9 cellular contexts compared by ENCODE assay signal in genomic region chr5:66864240-66864884, GRCh38.
DNase-seq lines count a peak whose midpoint lies in the region; ATAC-seq and TF ChIP-seq lines count a peak whose summit lies in the region.
"Had no signal": no experiment of that assay in that cellular context is flagged by ENCODE, and none has a peak within 500 bp of the region (broad histone marks: within the 10 kb centered on the region; RNA-seq: fewer than 3 reads in every experiment).

No MANE protein-coding gene starts in this region.

- peak; percentile 7 for DNase-seq in NCI-H82 (lab: John Stamatoyannopoulos, UW)
- DNase-seq in NCI-H82 treated with DMSO at 0.1 percent for 48 hours (lab: John Stamatoyannopoulos, UW; ENCODE audit: unreplicated experiment): no peak
- DNase-seq in MM.1S: peak; percentile 33
- DNase-seq in mammary epithelial cell: peak; percentile 65
- DNase-seq in myocyte (ENCODE audit: low read depth): peak; percentile 45
- no peak for DNase-seq in NCI-H1048 (lab: John Stamatoyannopoulos, UW)
- DNase-seq in NCI-H526 treated with DMSO at 0.1 percent for 48 hours (lab: John Stamatoyannopoulos, UW): no peak

- WGBS in mammary epithelial cell (ENCODE audit: low coverage, missing lambda C conversion rate): 75% methylated on average over 10 of the region's 10 CpGs

- H3K79me2 ChIP-seq in MM.1S (ENCODE audit: low read length) (no peaks in the 10 kb centered on the region), mammary epithelial cell (ENCODE audit: insufficient read depth, low read length) (peaks cover 23% of the 10 kb centered on the region)

- TF ChIP-seq CTCF in MM.1S (IDR thresholded peaks at IDR 0.05; ENCODE audit: low read length) (peak; percentile 63), mammary epithelial cell (conservative IDR thresholded peaks at IDR 0.05 in 1 of 2, IDR thresholded peaks at IDR 0.05 in 1 of 2; ENCODE audit: extremely low read depth in 1 of 2, insufficient read depth in 1 of 2, low read depth in 1 of 2, low read length in 2 of 2) (peak; percentile 60 to 73)

- BruUV-seq in mammary epithelial cell (replicated peaks; lab: Mats Ljungman, UMichigan): no TSS peak

- H3K9me3 ChIP-seq in MM.1S (replicated peaks; ENCODE audit: insufficient read depth, low read length): no peaks in the 10 kb centered on the region
- no peaks in the 10 kb centered on the region for H3K9me3 ChIP-seq in mammary epithelial cell (replicated peaks; ENCODE audit: insufficient read depth, low read length)
- H3K9me3 ChIP-seq: BLaER1 treated with 17β-estradiol and CSF1 and Interleukin-3, amounts not matched to agents 10 nM and 100 nM had no signal

- no peak overlapping the region for H3K27ac ChIP-seq in MM.1S (ENCODE audit: low read length)
- no peak overlapping the region for H3K27ac ChIP-seq in mammary epithelial cell (ENCODE audit: insufficient read depth, low read depth, low read length)
- H3K27ac ChIP-seq: BLaER1 treated with 17β-estradiol and CSF1 and Interleukin-3, amounts not matched to agents 10 nM and 100 nM had no signal

- H3F3A ChIP-seq in MM.1S (ENCODE audit: insufficient read depth, low read length): no peaks in the 10 kb centered on the region

- intact Hi-C loops in mammary epithelial cell (cut with micrococcal nuclease): loop anchor here (1.0 to 5.0 kb wide), 3 partner anchors 50 to 557 kb away; no protein-coding TSS in a partner anchor

- no peak for ATAC-seq in GM19455 (IDR thresholded peaks at IDR 0.05; ENCODE audit: unreplicated experiment)

- in situ Hi-C loops in mammary epithelial cell (cut with MboI; ENCODE audit: low sequenced_read_pairs in 2 of 2): no loop called here

- no peaks in the 10 kb centered on the region for H3K9me2 ChIP-seq in MM.1S (replicated peaks; ENCODE audit: insufficient read depth, low read length)

- H2AFZ ChIP-seq in MM.1S (ENCODE audit: low read length): no peak overlapping the region
- no peak overlapping the region for H2AFZ ChIP-seq in mammary epithelial cell (ENCODE audit: low read depth, low read length)

- H3K9ac ChIP-seq in MM.1S (ENCODE audit: low read length): no peak overlapping the region
- H3K9ac ChIP-seq in mammary epithelial cell (ENCODE audit: insufficient read depth, low read length): no peak overlapping the region
- H3K9ac ChIP-seq: BLaER1 treated with 17β-estradiol and CSF1 and Interleukin-3, amounts not matched to agents 10 nM and 100 nM had no signal

- H3K4me2 ChIP-seq in MM.1S (ENCODE audit: low read depth, low read length) (no peak overlapping the region), mammary epithelial cell (ENCODE audit: insufficient read depth, low read depth, low read length) (no peak overlapping the region)
- H3K4me2 ChIP-seq: BLaER1 treated with 17β-estradiol and CSF1 and Interleukin-3, amounts not matched to agents 10 nM and 100 nM had no signal

- CTCF ChIA-PET in mammary epithelial cell (lab: Charles Lee; ENCODE audit: low non-redundant PET): interaction anchor here (0.7 kb wide), 1 partner anchor 36 kb away, joined by 9 read pairs; no protein-coding TSS in a partner anchor

- dilution Hi-C loops in mammary epithelial cell (cut with HindIII; ENCODE audit: low sequenced_read_pairs): no loop called here

- H4K20me1 ChIP-seq in MM.1S (ENCODE audit: insufficient read depth, low read length): no peaks in the 10 kb centered on the region
- H4K20me1 ChIP-seq in mammary epithelial cell (ENCODE audit: insufficient read depth, low read length): no peaks in the 10 kb centered on the region
- H4K20me1 ChIP-seq: BLaER1 treated with 17β-estradiol and CSF1 and Interleukin-3, amounts not matched to agents 10 nM and 100 nM had no signal

- H3K4me1 ChIP-seq in MM.1S (ENCODE audit: low read length) (no peaks in the 10 kb centered on the region), mammary epithelial cell (ENCODE audit: insufficient read depth, low read length) (peaks cover 11% of the 10 kb centered on the region)

- H3K27me3 ChIP-seq in MM.1S (replicated peaks; ENCODE audit: insufficient read depth, low read length): no peaks in the 10 kb centered on the region
- no peaks in the 10 kb centered on the region for H3K27me3 ChIP-seq in mammary epithelial cell (ENCODE audit: insufficient read depth, low read length)
- H3K27me3 ChIP-seq: BLaER1 treated with 17β-estradiol and CSF1 and Interleukin-3, amounts not matched to agents 10 nM and 100 nM had no signal

- H3K4me3 ChIP-seq in MM.1S (ENCODE audit: low read length) (no peak overlapping the region), mammary epithelial cell (replicated peaks in 1 of 3; ENCODE audit: insufficient read depth in 1 of 3, low read depth in 2 of 3, low read length in 3 of 3) (no peak overlapping the region)
- H3K4me3 ChIP-seq: BLaER1 treated with 17β-estradiol and CSF1 and Interleukin-3, amounts not matched to agents 10 nM and 100 nM had no signal

- H3K36me3 ChIP-seq in MM.1S (replicated peaks; ENCODE audit: insufficient read depth, low read length): no peaks in the 10 kb centered on the region
- no peaks in the 10 kb centered on the region for H3K36me3 ChIP-seq in mammary epithelial cell (ENCODE audit: insufficient read depth, low read length)
- H3K36me3 ChIP-seq: BLaER1 treated with 17β-estradiol and CSF1 and Interleukin-3, amounts not matched to agents 10 nM and 100 nM had no signal

Comparison
In these comparisons a context has a peak if more than half of its experiments do, and no peak if none do; other contexts are left out.
1. DNase-seq: peak in NCI-H82 (single experiment), MM.1S (single experiment), mammary epithelial cell (single experiment) and myocyte (single experiment); none in NCI-H82 treated with DMSO at 0.1 percent for 48 hours (single experiment), NCI-H1048 (single experiment) and NCI-H526 treated with DMSO at 0.1 percent for 48 hours (single experiment).